26 cellular contexts compared by ENCODE assay signal in the genomic region with DNA sequence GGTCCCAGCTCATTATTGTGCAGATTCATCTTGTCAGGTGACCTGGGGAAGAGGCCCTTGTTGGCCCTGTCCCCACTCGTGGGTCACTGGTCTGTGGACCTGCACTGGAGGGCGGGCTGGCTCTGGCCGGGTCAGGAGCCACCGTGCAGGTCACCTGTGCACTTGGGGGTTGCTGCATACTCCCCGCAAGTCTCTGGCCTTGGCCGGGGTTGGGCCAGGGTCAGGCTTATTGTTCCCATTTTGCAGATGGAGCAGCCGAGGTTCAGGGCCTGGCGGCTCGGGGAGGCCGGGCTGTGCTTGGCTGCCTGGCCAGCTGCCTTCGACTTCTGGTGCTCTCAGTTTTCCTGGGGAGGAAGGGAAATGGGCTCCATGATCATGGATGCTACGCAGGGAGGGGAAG.
DNase-seq lines count a peak whose midpoint lies in the region; FAIRE-seq and TF ChIP-seq lines count a peak whose summit lies in the region.
"Had no signal": no experiment of that assay in that cellular context is flagged by ENCODE, and none has a peak within 500 bp of the region (broad histone marks: within the 10 kb centered on the region; RNA-seq: fewer than 3 reads in every experiment).

No MANE protein-coding gene starts in this region.

- H3K14ac ChIP-seq in H1 (ENCODE audit: insufficient read length): no peak overlapping the region

- H2BK12ac ChIP-seq in H1 (ENCODE audit: low read depth, low read length): no peak overlapping the region

- peak overlapping the region; percentile 58; the same call in 1 of the 2 replicates for H4K8ac ChIP-seq in H1 (ENCODE audit: extremely low read depth, insufficient read depth, low read length)

- POLR2A ChIA-PET in RWPE1 (lab: Yijun Ruan, JAX; ENCODE audit: low non-redundant PET): no interaction called here
- POLR2A ChIA-PET in H1 (lab: Charles Lee; ENCODE audit: partially characterized antibody): no interaction called here
- POLR2A ChIA-PET in GM10248 (lab: Yijun Ruan, JAX): no interaction called here

- H2AFZ ChIP-seq in H1 (ENCODE audit: low read length): no peak overlapping the region

- H3K27ac ChIP-seq in BLaER1: peak overlapping the region; percentile 88
- peak overlapping the region in 1 of 11 experiments; percentile 7; a peak in 1 of 22 replicates for H3K27ac ChIP-seq in BLaER1 treated with 17β-estradiol and CSF1 and Interleukin-3, amounts not matched to agents 10 nM and 100 nM
- H3K27ac ChIP-seq in RWPE1: peak overlapping the region; percentile 2; the same call in 1 of the 2 replicates
- no peak overlapping the region for H3K27ac ChIP-seq in H1 (ENCODE audit: low read depth, low read length)

- no peaks in the 10 kb centered on the region for H3K79me1 ChIP-seq in H1 (ENCODE audit: low read depth, low read length)

- TF ChIP-seq POLR2A in H1 (IDR thresholded peaks at IDR 0.05; ENCODE audit: control extremely low read depth in 1 of 2, low read depth in 2 of 2, low read length in 2 of 2): no peak

- TF ChIP-seq CTCF in RWPE1 (conservative IDR thresholded peaks at IDR 0.05; ENCODE audit: low read depth) (no peak), H1 (IDR thresholded peaks at IDR 0.05; ENCODE audit: control extremely low read depth in 1 of 3, insufficient read depth in 1 of 3, low read depth in 1 of 3, low read length in 3 of 3) (no peak), GM10248 (IDR thresholded peaks at IDR 0.05; ENCODE audit: control extremely low read depth, extremely low read depth, low read depth, missing control alignments) (no peak), GM13977 (IDR thresholded peaks at IDR 0.05; ENCODE audit: extremely low read depth, insufficient read depth, missing control alignments) (no peak)

- no peak overlapping the region for H2BK15ac ChIP-seq in H1 (ENCODE audit: low read length)

- H3K9me3 ChIP-seq in BLaER1: no peaks in the 10 kb centered on the region
- H3K9me3 ChIP-seq in BLaER1 treated with 17β-estradiol and CSF1 and Interleukin-3, amounts not matched to agents 10 nM and 100 nM (replicated peaks in 1 of 11): no peaks in the 10 kb centered on the region
- no peaks in the 10 kb centered on the region for H3K9me3 ChIP-seq in H1 (ENCODE audit: insufficient read depth in 2 of 2, low read depth in 1 of 2, low read length in 1 of 2)
- H3K9me3 ChIP-seq: BE2C had no signal

- no peak overlapping the region for H3K4ac ChIP-seq in H1 (replicated peaks; ENCODE audit: insufficient read length, low read depth, low read length)

- H3K4me3 ChIP-seq in BLaER1: no peak overlapping the region
- H3K4me3 ChIP-seq in BLaER1 treated with 17β-estradiol and CSF1 and Interleukin-3, amounts not matched to agents 10 nM and 100 nM: no peak overlapping the region
- no peak overlapping the region for H3K4me3 ChIP-seq in H1 (ENCODE audit: extremely low read depth in 1 of 4, insufficient read depth in 2 of 4, low read depth in 3 of 4, low read length in 4 of 4)

- H3K23ac ChIP-seq in H1 (ENCODE audit: insufficient read length): no peak overlapping the region

- H2AK5ac ChIP-seq in H1 (ENCODE audit: low read depth, low read length): no peak overlapping the region

- no peak overlapping the region for H2BK120ac ChIP-seq in H1 (replicated peaks; ENCODE audit: low read depth, low read length)

- H4K5ac ChIP-seq in H1 (ENCODE audit: insufficient read length, low read depth, low read length): no peak overlapping the region

- H3K4me2 ChIP-seq in BLaER1 (peak overlapping the region; percentile 94), H1 (ENCODE audit: insufficient read depth in 1 of 2, low read depth in 2 of 2, low read length in 2 of 2) (no peak overlapping the region)
- peak overlapping the region in 7 of 11 experiments; percentile 83 to 99 (median 93); a peak in 10 of 22 replicates for H3K4me2 ChIP-seq in BLaER1 treated with 17β-estradiol and CSF1 and Interleukin-3, amounts not matched to agents 10 nM and 100 nM

- H3K9ac ChIP-seq in BLaER1 (0 out of 2 replicates have a peak overlapping the region, but pooled peaks have one; percentile 21), H1 (replicated peaks in 1 of 4; ENCODE audit: extremely low read depth in 1 of 4, low read depth in 3 of 4, low read length in 3 of 4) (no peak overlapping the region)
- H3K9ac ChIP-seq in BLaER1 treated with 17β-estradiol and CSF1 and Interleukin-3, amounts not matched to agents 10 nM and 100 nM: peak overlapping the region in 1 of 11 experiments; percentile 2; a peak in 1 of 22 replicates

- H3K18ac ChIP-seq in H1 (ENCODE audit: extremely low read depth, low read length): no peak overlapping the region

- FAIRE-seq in H1 (lab: Jason Lieb, UNC): no peak
- FAIRE-seq: A204.1, GM12891, GM18507 had no signal

- CTCF ChIA-PET in RWPE1 (lab: Yijun Ruan, JAX) (interaction anchor here (0.7 kb wide), 1 partner anchor 323 kb away, joined by 3 read pairs; no protein-coding TSS in a partner anchor), H1 (lab: Charles Lee; ENCODE audit: partially characterized antibody) (interaction anchor here (0.9 to 3.2 kb wide), 6 partner anchors 11 to 644 kb away, joined by 3 to 11 read pairs (median 3); no protein-coding TSS in a partner anchor), GM10248 (lab: Yijun Ruan, JAX) (interaction anchor here (1.4 kb wide), 1 partner anchor 8 kb away, joined by 5 read pairs; no protein-coding TSS in a partner anchor)

- H4K20me1 ChIP-seq in BLaER1: no peaks in the 10 kb centered on the region; the same call in 1 of the 2 replicates
- H4K20me1 ChIP-seq in BLaER1 treated with 17β-estradiol and CSF1 and Interleukin-3, amounts not matched to agents 10 nM and 100 nM: peaks cover 0 to 44% (median 0%) of the 10 kb centered on the region in 11 experiments; a peak in 5 of 22 replicates
- H4K20me1 ChIP-seq in H1 (replicated peaks in 1 of 2; ENCODE audit: control insufficient read depth in 1 of 2, insufficient read depth in 2 of 2, low read length in 2 of 2): no peaks in the 10 kb centered on the region

- H4K91ac ChIP-seq in H1 (replicated peaks; ENCODE audit: insufficient read length, low read length): no peak overlapping the region

- no peak for TF ChIP-seq EP300 in H1 (IDR thresholded peaks at IDR 0.05; ENCODE audit: borderline replicate concordance in 1 of 2, low read depth in 2 of 2, low read length in 2 of 2)

- in situ Hi-C loops in GM13977 (cut with MboI; ENCODE audit: low pct_unique_long_range_greater_than_20kb, low sequenced_read_pairs, unreplicated experiment): no loop called here

- 84% methylated on average over 12 of the region's 12 CpGs; no CpG with 5 or more reads in 1 of the 2 experiments for WGBS in H1 (ENCODE audit: extremely low coverage in 1 of 2, insufficient coverage in 1 of 2, insufficient read length in 1 of 2, insufficient replicate concordance in 2 of 2, low coverage in 1 of 2, low lambda C conversion rate in 2 of 2, missing lambda C conversion rate in 1 of 2), 2 experiments

- H3K56ac ChIP-seq in H1 (replicated peaks; ENCODE audit: insufficient read length, low read depth, low read length): no peak overlapping the region

- no peaks in the 10 kb centered on the region for H3K23me2 ChIP-seq in H1 (ENCODE audit: low read depth, low read length)

- H3K27me3 ChIP-seq in BLaER1: no peaks in the 10 kb centered on the region
- peaks cover 0 to 77% (median 0%) of the 10 kb centered on the region in 11 experiments; a peak in 4 of 22 replicates for H3K27me3 ChIP-seq in BLaER1 treated with 17β-estradiol and CSF1 and Interleukin-3, amounts not matched to agents 10 nM and 100 nM
- no peaks in the 10 kb centered on the region for H3K27me3 ChIP-seq in H1 (replicated peaks in 1 of 4; ENCODE audit: control insufficient read depth in 3 of 4, extremely low read depth in 1 of 4, insufficient read depth in 3 of 4, low read length in 3 of 4)
- H3K27me3 ChIP-seq: BE2C had no signal

- H2BK20ac ChIP-seq in H1 (ENCODE audit: low read length): no peak overlapping the region

- no peak overlapping the region for H2BK5ac ChIP-seq in H1 (ENCODE audit: low read depth, low read length)

- TF ChIP-seq RAD21 in H1 (IDR thresholded peaks at IDR 0.05 in 1 of 2, conservative IDR thresholded peaks at IDR 0.05 in 1 of 2; ENCODE audit: low read depth in 2 of 2, low read length in 2 of 2): no peak

- peaks cover 95% of the 10 kb centered on the region for H3K4me1 ChIP-seq in BLaER1
- peaks cover 32 to 92% (median 76%) of the 10 kb centered on the region in 10 experiments for H3K4me1 ChIP-seq in BLaER1 treated with 17β-estradiol and CSF1 and Interleukin-3, amounts not matched to agents 10 nM and 100 nM
- no peaks in the 10 kb centered on the region; a peak in 1 of 7 replicates for H3K4me1 ChIP-seq in H1 (replicated peaks in 1 of 4; ENCODE audit: control insufficient read depth in 3 of 4, insufficient read depth in 4 of 4, low read length in 3 of 4)

- DNase-seq in RWPE1 (ENCODE audit: low spot score) (no peak), H1 (ENCODE audit: low read depth in 1 of 2, low spot score in 2 of 2) (no peak), GM10248 (ENCODE audit: extremely low spot score) (no peak), SKM-1 treated with dmso at 0.1 percent for 144 hours (lab: John Stamatoyannopoulos, UW; ENCODE audit: unreplicated experiment) (no peak), GM13977 (ENCODE audit: low spot score) (no peak), NCI-H2171 treated with DMSO at 0.1 percent for 48 hours (lab: John Stamatoyannopoulos, UW) (no peak)
- DNase-seq: 8988T; ACHN; BE2C; C1 segment of cervical spinal cord; CD4-positive, alpha-beta memory T cell; CD4-positive, CD25-positive, alpha-beta regulatory T cell; CD8-positive, alpha-beta memory T cell; COR-L47; DMS 273 treated with DMSO at 0.1 percent for 48 hours; DMS153; DMS53; DMS79; DND-41; EL; GDM1 had no signal

- H3K36me3 ChIP-seq in BLaER1 (peaks cover 53% of the 10 kb centered on the region), H1 (ENCODE audit: control insufficient read depth in 2 of 4, insufficient read depth in 4 of 4, low read length in 3 of 4) (no peaks in the 10 kb centered on the region)
- H3K36me3 ChIP-seq in BLaER1 treated with 17β-estradiol and CSF1 and Interleukin-3, amounts not matched to agents 10 nM and 100 nM: peaks cover 0 to 49% (median 27%) of the 10 kb centered on the region in 11 experiments; a peak in 8 of 22 replicates
- H3K36me3 ChIP-seq: BE2C had no signal

- H3K79me2 ChIP-seq in H1 (ENCODE audit: control insufficient read depth in 1 of 2, insufficient read depth in 2 of 2, low read length in 2 of 2): no peaks in the 10 kb centered on the region

TF ChIP-seq in H1, 55 proteins besides CTCF, POLR2A, EP300 and RAD21:
- TF ChIP-seq SIN3A (conservative IDR thresholded peaks at IDR 0.05 in 1 of 2, IDR thresholded peaks at IDR 0.05 in 1 of 2; ENCODE audit: low read depth in 1 of 2, low read length in 2 of 2): no peak
- no peak for TF ChIP-seq RNF2 (IDR thresholded peaks at IDR 0.05; ENCODE audit: borderline replicate concordance, low read depth, low read length, missing control alignments, poor library complexity, severe bottlenecking)

Comparison
In these comparisons a context has a peak if more than half of its experiments do, and no peak if none do; other contexts are left out.
1. H3K4me2 ChIP-seq: peak in BLaER1 (single experiment) and BLaER1 treated with 17β-estradiol and CSF1 and Interleukin-3, amounts not matched to agents 10 nM and 100 nM (7 of 11); none in H1 (0 of 2).